17 cellular contexts compared by ENCODE assay signal in genomic region chr2:153197635-153198386, GRCh38.
A peak's percentile ranks its signal among the peaks of the same experiment; 100 is the strongest.
DNase-seq lines count a peak whose midpoint lies in the region; ATAC-seq, FAIRE-seq and TF ChIP-seq lines count a peak whose summit lies in the region.
"Had no signal": no experiment of that assay in that cellular context is flagged by ENCODE, and none has a peak within 500 bp of the region (broad histone marks: within the 10 kb centered on the region; RNA-seq: fewer than 3 reads in every experiment).

No MANE protein-coding gene starts in this region.

- no peaks in the 10 kb centered on the region for H3K27me3 ChIP-seq in naive thymus-derived CD4-positive, alpha-beta T cell (ENCODE audit: control insufficient read depth in 2 of 2, insufficient read depth in 2 of 2, low read length in 2 of 2)
- H3K27me3 ChIP-seq in upper lobe of right lung = no peaks in the 10 kb centered on the region
- no peaks in the 10 kb centered on the region for H3K27me3 ChIP-seq in ascending aorta

- no peak for FAIRE-seq in kidney (lab: Jason Lieb, UNC)
- FAIRE-seq: GM12891, GM18507 had no signal

- TF ChIP-seq CTCF in kidney (IDR thresholded peaks at IDR 0.05; ENCODE audit: borderline replicate concordance, extremely low read depth, insufficient read depth) = no peak
- no peak for TF ChIP-seq CTCF in upper lobe of right lung (IDR thresholded peaks at IDR 0.05)
- no peak for TF ChIP-seq CTCF in osteocyte (IDR thresholded peaks at IDR 0.05)
- no peak for TF ChIP-seq CTCF in ascending aorta (IDR thresholded peaks at IDR 0.05)

- H3K27me3 Mint-ChIP-seq in naive thymus-derived CD4-positive, alpha-beta T cell = no peaks in the 10 kb centered on the region
- H3K27me3 Mint-ChIP-seq in osteocyte (ENCODE audit: unreplicated experiment) (no peaks in the 10 kb centered on the region), T-helper 17 cell (no peaks in the 10 kb centered on the region)
- H3K27me3 Mint-ChIP-seq: CD4-positive, alpha-beta memory T cell had no signal

- intact Hi-C loops in kidney (cut with DNase I) (no loop called here), upper lobe of right lung (cut with DNase I) (no loop called here), ascending aorta (cut with DNase I) (no loop called here)
- intact Hi-C loops in naive thymus-derived CD4-positive, alpha-beta T cell (cut with micrococcal nuclease) = no loop called here

- peak; percentile 10 for ATAC-seq in naive thymus-derived CD4-positive, alpha-beta T cell
- ATAC-seq in upper lobe of right lung (peak; percentile 8), T-helper 17 cell (no peak)

- POLR2A ChIA-PET in naive thymus-derived CD4-positive, alpha-beta T cell (lab: Charles Lee) = no interaction called here

- H3K27ac ChIP-seq in kidney (ENCODE audit: low read depth in 2 of 2, low read length in 2 of 2) (no peak overlapping the region), upper lobe of right lung (no peak overlapping the region), ascending aorta (no peak overlapping the region)
- no peak overlapping the region for H3K27ac ChIP-seq in naive thymus-derived CD4-positive, alpha-beta T cell (ENCODE audit: low read depth, low read length)

- no peak overlapping the region for H3K9ac ChIP-seq in kidney (ENCODE audit: low read length in 2 of 2)

- no peak overlapping the region for H3K27ac Mint-ChIP-seq in naive thymus-derived CD4-positive, alpha-beta T cell
- no peak overlapping the region for H3K27ac Mint-ChIP-seq in osteocyte (ENCODE audit: unreplicated experiment)
- no peak overlapping the region for H3K27ac Mint-ChIP-seq in T-helper 17 cell
- H3K27ac Mint-ChIP-seq: CD4-positive, alpha-beta memory T cell; GM23338; H9 had no signal

- H3K9me3 Mint-ChIP-seq in naive thymus-derived CD4-positive, alpha-beta T cell = peaks cover 7 to 24% (median 15%) of the 10 kb centered on the region in 11 donors
- peaks cover 25% of the 10 kb centered on the region for H3K9me3 Mint-ChIP-seq in osteocyte (ENCODE audit: unreplicated experiment)
- H3K9me3 Mint-ChIP-seq: GM23338, H9 had no signal

- H3K4me1 Mint-ChIP-seq in naive thymus-derived CD4-positive, alpha-beta T cell = no peaks in the 10 kb centered on the region
- H3K4me1 Mint-ChIP-seq in osteocyte (ENCODE audit: unreplicated experiment) (no peaks in the 10 kb centered on the region), T-helper 17 cell (no peaks in the 10 kb centered on the region)
- H3K4me1 Mint-ChIP-seq: CD4-positive, alpha-beta memory T cell had no signal

- H3K4me3 ChIP-seq in kidney (ENCODE audit: low read length in 2 of 2) (no peak overlapping the region), upper lobe of right lung (no peak overlapping the region), ascending aorta (no peak overlapping the region)
- no peak overlapping the region for H3K4me3 ChIP-seq in naive thymus-derived CD4-positive, alpha-beta T cell (ENCODE audit: low read length)
- H3K4me3 ChIP-seq: GM23338 had no signal

- no peaks in the 10 kb centered on the region for H3K36me3 ChIP-seq in kidney (ENCODE audit: control insufficient read depth in 1 of 2, insufficient read depth in 2 of 2, low read length in 2 of 2)
- H3K36me3 ChIP-seq in naive thymus-derived CD4-positive, alpha-beta T cell (ENCODE audit: control insufficient read depth in 2 of 3, insufficient read depth in 3 of 3, low read length in 3 of 3) = no peaks in the 10 kb centered on the region
- no peaks in the 10 kb centered on the region for H3K36me3 ChIP-seq in upper lobe of right lung
- H3K36me3 ChIP-seq in ascending aorta = no peaks in the 10 kb centered on the region

- peaks cover 0 to 4% (median 0%) of the 10 kb centered on the region in 5 donors for H3K36me3 Mint-ChIP-seq in naive thymus-derived CD4-positive, alpha-beta T cell
- no peaks in the 10 kb centered on the region for H3K36me3 Mint-ChIP-seq in osteocyte (ENCODE audit: unreplicated experiment)
- H3K36me3 Mint-ChIP-seq in T-helper 17 cell (ENCODE audit: low read depth) = no peaks in the 10 kb centered on the region
- H3K36me3 Mint-ChIP-seq: CD4-positive, alpha-beta memory T cell had no signal

- CTCF ChIA-PET in naive thymus-derived CD4-positive, alpha-beta T cell (lab: Charles Lee) = no interaction called here

- DNase-seq in kidney (peak; percentile 36), upper lobe of right lung (no peak), osteocyte (ENCODE audit: extremely low spot score, unreplicated experiment) (no peak), ascending aorta (ENCODE audit: low spot score in 2 of 2) (no peak), T-helper 17 cell (no peak)
- no peak for DNase-seq in naive thymus-derived CD4-positive, alpha-beta T cell
- DNase-seq: C1 segment of cervical spinal cord, Calu3, COR-L47, DMS53, DMS79 treated with DMSO at 0.1 percent for 48 hours, GF-D8, H9 had no signal

- H3K4me1 ChIP-seq in kidney (ENCODE audit: control insufficient read depth in 1 of 2, insufficient read depth in 1 of 2, low read depth in 1 of 2, low read length in 2 of 2) (no peaks in the 10 kb centered on the region), upper lobe of right lung (no peaks in the 10 kb centered on the region), ascending aorta (no peaks in the 10 kb centered on the region)
- H3K4me1 ChIP-seq in naive thymus-derived CD4-positive, alpha-beta T cell (ENCODE audit: control insufficient read depth in 2 of 2, insufficient read depth in 2 of 2, low read length in 2 of 2) = no peaks in the 10 kb centered on the region

- no peaks in the 10 kb centered on the region for H3K9me3 ChIP-seq in kidney (ENCODE audit: control insufficient read depth in 1 of 2, low read length in 2 of 2)
- peaks cover 0 to 8% (median 0%) of the 10 kb centered on the region in 3 experiments for H3K9me3 ChIP-seq in naive thymus-derived CD4-positive, alpha-beta T cell (ENCODE audit: control insufficient read depth in 2 of 3, low read length in 3 of 3)
- H3K9me3 ChIP-seq in upper lobe of right lung = no peaks in the 10 kb centered on the region
- peaks cover 0 to 8% of the 10 kb centered on the region in 2 donors for H3K9me3 ChIP-seq in ascending aorta
- no peaks in the 10 kb centered on the region for H3K9me3 ChIP-seq in T-helper 17 cell (ENCODE audit: control insufficient read depth, low read length, poor library complexity, severe bottlenecking)

- H3K4me3 Mint-ChIP-seq in naive thymus-derived CD4-positive, alpha-beta T cell = no peak overlapping the region
- H3K4me3 Mint-ChIP-seq in osteocyte (ENCODE audit: unreplicated experiment) (no peak overlapping the region), T-helper 17 cell (no peak overlapping the region)
- H3K4me3 Mint-ChIP-seq: CD4-positive, alpha-beta memory T cell; GM23338; H9 had no signal
